Comparison of ENCODE assay signal across 2 cellular contexts in genomic region chr3:71858493-71859127, GRCh38.
TF ChIP-seq lines count a peak whose summit lies in the region.

No MANE protein-coding gene starts in this region.

TF ChIP-seq in GM23338, 12 proteins besides CTCF, POLR2A, EP300 and RAD21 (continued from another document):
- TF ChIP-seq, protein P1, sequence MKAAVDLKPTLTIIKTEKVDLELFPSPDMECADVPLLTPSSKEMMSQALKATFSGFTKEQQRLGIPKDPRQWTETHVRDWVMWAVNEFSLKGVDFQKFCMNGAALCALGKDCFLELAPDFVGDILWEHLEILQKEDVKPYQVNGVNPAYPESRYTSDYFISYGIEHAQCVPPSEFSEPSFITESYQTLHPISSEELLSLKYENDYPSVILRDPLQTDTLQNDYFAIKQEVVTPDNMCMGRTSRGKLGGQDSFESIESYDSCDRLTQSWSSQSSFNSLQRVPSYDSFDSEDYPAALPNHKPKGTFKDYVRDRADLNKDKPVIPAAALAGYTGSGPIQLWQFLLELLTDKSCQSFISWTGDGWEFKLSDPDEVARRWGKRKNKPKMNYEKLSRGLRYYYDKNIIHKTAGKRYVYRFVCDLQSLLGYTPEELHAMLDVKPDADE (IDR thresholded peaks at IDR 0.05) = no peak
- TF ChIP-seq NANOG (IDR thresholded peaks at IDR 0.05; ENCODE audit: borderline replicate concordance) = no peak
- no peak for TF ChIP-seq EZH2 (IDR thresholded peaks at IDR 0.05; ENCODE audit: low read depth, unreplicated experiment)
- no peak for TF ChIP-seq EZH2phosphoT487 (IDR thresholded peaks at IDR 0.05; ENCODE audit: unreplicated experiment)
- TF ChIP-seq, protein P2, sequence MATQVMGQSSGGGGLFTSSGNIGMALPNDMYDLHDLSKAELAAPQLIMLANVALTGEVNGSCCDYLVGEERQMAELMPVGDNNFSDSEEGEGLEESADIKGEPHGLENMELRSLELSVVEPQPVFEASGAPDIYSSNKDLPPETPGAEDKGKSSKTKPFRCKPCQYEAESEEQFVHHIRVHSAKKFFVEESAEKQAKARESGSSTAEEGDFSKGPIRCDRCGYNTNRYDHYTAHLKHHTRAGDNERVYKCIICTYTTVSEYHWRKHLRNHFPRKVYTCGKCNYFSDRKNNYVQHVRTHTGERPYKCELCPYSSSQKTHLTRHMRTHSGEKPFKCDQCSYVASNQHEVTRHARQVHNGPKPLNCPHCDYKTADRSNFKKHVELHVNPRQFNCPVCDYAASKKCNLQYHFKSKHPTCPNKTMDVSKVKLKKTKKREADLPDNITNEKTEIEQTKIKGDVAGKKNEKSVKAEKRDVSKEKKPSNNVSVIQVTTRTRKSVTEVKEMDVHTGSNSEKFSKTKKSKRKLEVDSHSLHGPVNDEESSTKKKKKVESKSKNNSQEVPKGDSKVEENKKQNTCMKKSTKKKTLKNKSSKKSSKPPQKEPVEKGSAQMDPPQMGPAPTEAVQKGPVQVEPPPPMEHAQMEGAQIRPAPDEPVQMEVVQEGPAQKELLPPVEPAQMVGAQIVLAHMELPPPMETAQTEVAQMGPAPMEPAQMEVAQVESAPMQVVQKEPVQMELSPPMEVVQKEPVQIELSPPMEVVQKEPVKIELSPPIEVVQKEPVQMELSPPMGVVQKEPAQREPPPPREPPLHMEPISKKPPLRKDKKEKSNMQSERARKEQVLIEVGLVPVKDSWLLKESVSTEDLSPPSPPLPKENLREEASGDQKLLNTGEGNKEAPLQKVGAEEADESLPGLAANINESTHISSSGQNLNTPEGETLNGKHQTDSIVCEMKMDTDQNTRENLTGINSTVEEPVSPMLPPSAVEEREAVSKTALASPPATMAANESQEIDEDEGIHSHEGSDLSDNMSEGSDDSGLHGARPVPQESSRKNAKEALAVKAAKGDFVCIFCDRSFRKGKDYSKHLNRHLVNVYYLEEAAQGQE (IDR thresholded peaks at IDR 0.05; ENCODE audit: unreplicated experiment) = no peak
- TF ChIP-seq JUNB (IDR thresholded peaks at IDR 0.05; ENCODE audit: unreplicated experiment) = no peak
- TF ChIP-seq POLR2AphosphoS5 (IDR thresholded peaks at IDR 0.05; ENCODE audit: low read depth) = no peak
- no peak for TF ChIP-seq ZNF331 (CRISPR knock-in tag; IDR thresholded peaks at IDR 0.05; ENCODE audit: low read depth)

TF ChIP-seq in SK-N-SH, 30 proteins besides CTCF, POLR2A, EP300 and RAD21:
- TF ChIP-seq ZBTB33 (IDR thresholded peaks at IDR 0.05; ENCODE audit: borderline replicate concordance, low read depth) (no peak), CHD2 (IDR thresholded peaks at IDR 0.05; ENCODE audit: low read length, partially characterized antibody) (peak; percentile 24), GATA2 (CRISPR knock-in tag; IDR thresholded peaks at IDR 0.05) (peak; percentile 45; the same call in 1 of the 2 replicates), MXI1 (IDR thresholded peaks at IDR 0.05; ENCODE audit: low read depth, low read length) (peak; percentile 42; the same call in 1 of the 2 replicates), NFIC (IDR thresholded peaks at IDR 0.05; ENCODE audit: borderline replicate concordance) (no peak), SIN3A (IDR thresholded peaks at IDR 0.05; ENCODE audit: borderline replicate concordance, low read depth, low read length) (no peak), POLR2AphosphoS5 (IDR thresholded peaks at IDR 0.05; ENCODE audit: low read depth, low read length) (no peak), MEF2A (IDR thresholded peaks at IDR 0.05; ENCODE audit: borderline replicate concordance, low read depth) (no peak), FOSL2 (IDR thresholded peaks at IDR 0.05; ENCODE audit: borderline replicate concordance, low read depth) (no peak), TAF1 (IDR thresholded peaks at IDR 0.05; ENCODE audit: borderline replicate concordance, low read depth, low read length) (no peak), RCOR1 (IDR thresholded peaks at IDR 0.05; ENCODE audit: low read length) (peak; percentile 65)
- TF ChIP-seq, protein P2 (IDR thresholded peaks at IDR 0.05; ENCODE audit: low read depth, low read length) = no peak
TF ChIP-seq in SK-N-SH: peak in this region for 4.
